Comparison of ENCODE assay signal across 20 cellular contexts in genomic region chr4:139776235-139776634, GRCh38.
"Had no signal": no experiment of that assay in that cellular context is flagged by ENCODE, and none has a peak within 500 bp of the region (broad histone marks: within the 10 kb centered on the region; RNA-seq: fewer than 3 reads in every experiment).

No MANE protein-coding gene starts in this region.

- DNase-seq: activated CD4-positive, alpha-beta T cell treated with anti-CD3 and anti-CD28 coated beads, Interleukin-2, amount 50 U/mL, for 1 hour; activated CD4-positive, CD25-positive, alpha-beta regulatory T cell treated with anti-CD3 and anti-CD28 coated beads, Interleukin-2, amount 50 U/mL, for 72 hours; activated effector memory CD4-positive, alpha-beta T cell treated with anti-CD3 and anti-CD28 coated beads, Interleukin-2, amount 50 U/mL, for 16 hours; activated naive CD4-positive, alpha-beta T cell treated with anti-CD3 and anti-CD28 coated beads, Interleukin-2, amount 50 U/mL, for 16 hours; activated T-cell treated with anti-CD3 and anti-CD28 coated beads, Interleukin-2, amount 50 U/mL, for 72 hours; aorta; effector CD4-positive, alpha-beta T cell; esophagus squamous epithelium; immature natural killer cell; naive thymus-derived CD4-positive, alpha-beta T cell; psoas muscle; right cardiac atrium; stimulated activated naive CD8-positive, alpha-beta T cell treated with anti-CD3 and anti-CD28 coated beads, Interleukin-15, Interleukin-2, amounts not matched to agents 100 U/mL and 50 U/mL, for 24 hours; substantia nigra; T-helper 1 cell; T-helper 9 cell; tibial artery had no signal

- H3K27ac Mint-ChIP-seq: activated T-cell treated with anti-CD3 and anti-CD28 coated beads, Interleukin-2, amount 50 U/mL, for 72 hours; immature natural killer cell; memory B cell; naive thymus-derived CD4-positive, alpha-beta T cell had no signal

- H3K27ac ChIP-seq: breast epithelium, esophagus squamous epithelium, psoas muscle, skin epidermis, tibial artery had no signal

- ATAC-seq: activated T-cell treated with anti-CD3 and anti-CD28 coated beads, Interleukin-2, amount 50 U/mL, for 72 hours; naive thymus-derived CD4-positive, alpha-beta T cell; psoas muscle; stimulated activated naive CD8-positive, alpha-beta T cell treated with anti-CD3 and anti-CD28 coated beads, Interleukin-15, Interleukin-2, amounts not matched to agents 100 U/mL and 50 U/mL, for 24 hours had no signal

- H3K27me3 ChIP-seq: breast epithelium, esophagus squamous epithelium, tibial artery had no signal

- H3K9me3 Mint-ChIP-seq: activated T-cell treated with anti-CD3 and anti-CD28 coated beads, Interleukin-2, amount 50 U/mL, for 72 hours; immature natural killer cell; memory B cell had no signal

- H3K4me3 Mint-ChIP-seq: activated T-cell treated with anti-CD3 and anti-CD28 coated beads, Interleukin-2, amount 50 U/mL, for 72 hours; immature natural killer cell; memory B cell; naive thymus-derived CD4-positive, alpha-beta T cell had no signal

- H3K9me3 ChIP-seq: breast epithelium, esophagus squamous epithelium, psoas muscle, tibial artery had no signal

- H3K4me1 ChIP-seq: breast epithelium, esophagus squamous epithelium had no signal

- H3K36me3 ChIP-seq: breast epithelium, esophagus squamous epithelium, tibial artery had no signal

- H3K36me3 Mint-ChIP-seq: immature natural killer cell; memory B cell; naive thymus-derived CD4-positive, alpha-beta T cell had no signal

- H3K4me3 ChIP-seq: breast epithelium, esophagus squamous epithelium, psoas muscle, skin epidermis, tibial artery had no signal

- H3K4me1 Mint-ChIP-seq: memory B cell; naive thymus-derived CD4-positive, alpha-beta T cell had no signal
